16 cellular contexts compared by ENCODE assay signal in genomic region chr9:124372038-124372437, GRCh38. TPM values are rescaled to one million over a fixed set of nuclear protein-coding genes. Genes with fewer than 3 reads are reported as not detected.
A peak's percentile ranks its signal among the peaks of the same experiment; 100 is the strongest.
DNase-seq lines count a peak whose midpoint lies in the region; ATAC-seq and TF ChIP-seq lines count a peak whose summit lies in the region.
"Had no signal": no experiment of that assay in that cellular context is flagged by ENCODE, and none has a peak within 500 bp of the region (broad histone marks: within the 10 kb centered on the region; RNA-seq: fewer than 3 reads in every experiment).

No MANE protein-coding gene starts in this region.

- no peak for TF ChIP-seq POLR2A in testis (IDR thresholded peaks at IDR 0.05)

- DNase-seq in left ventricle myocardium superior (no peak), Right ventricle myocardium superior (no peak), fibroblast of pulmonary artery (ENCODE audit: low read depth) (peak; percentile 39), kidney tubule cell (ENCODE audit: low spot score) (no peak), testis (no peak)
- DNase-seq in activated T-cell treated with anti-CD3 and anti-CD28 coated beads, Interleukin-2, amount 50 U/mL, for 4 hours, result no peak
- DNase-seq: Caco-2, DMS53, NCI-H1048, NCI-H1436 treated with DMSO at 0.1 percent for 48 hours, NCI-H2029 treated with DMSO at 0.1 percent for 48 hours, NCI-H510A, NCI-H774, SK-N-SH had no signal

- H3K36me3 ChIP-seq in testis (ENCODE audit: low read depth, missing control alignments), result no peaks in the 10 kb centered on the region

- ATAC-seq in left ventricle myocardium superior, result peak; percentile 33
- no peak for ATAC-seq in Right ventricle myocardium superior (ENCODE audit: poor library complexity)
- ATAC-seq in activated T-helper 17 cell treated with anti-CD3 and anti-CD28 coated beads, Interleukin-2, amount 50 U/mL, for 72 hours (replicated peaks), result no peak
- ATAC-seq in activated T-cell treated with anti-CD3 and anti-CD28 coated beads, Interleukin-2, amount 50 U/mL, for 4 hours, result no peak
- ATAC-seq: HCT116 had no signal

- no peaks in the 10 kb centered on the region for H3K9me3 ChIP-seq in testis
- H3K9me3 ChIP-seq: Caco-2, SK-N-SH had no signal

- H3K4me1 ChIP-seq in testis, result no peaks in the 10 kb centered on the region
- H3K4me1 ChIP-seq: Caco-2 had no signal

- H3K4me1 Mint-ChIP-seq in activated T-helper 17 cell treated with anti-CD3 and anti-CD28 coated beads, Interleukin-2, amount 50 U/mL, for 72 hours, result peaks cover 26% of the 10 kb centered on the region
- peaks cover 40% of the 10 kb centered on the region for H3K4me1 Mint-ChIP-seq in activated T-cell treated with anti-CD3 and anti-CD28 coated beads, Interleukin-2, amount 50 U/mL, for 4 hours (ENCODE audit: low read depth)

- H3K27ac Mint-ChIP-seq in activated T-helper 17 cell treated with anti-CD3 and anti-CD28 coated beads, Interleukin-2, amount 50 U/mL, for 72 hours, result peak overlapping the region; percentile 1

- no peak for TF ChIP-seq CTCF in fibroblast of pulmonary artery (IDR thresholded peaks at IDR 0.05; ENCODE audit: low read length, missing control alignments)
- TF ChIP-seq CTCF in testis (IDR thresholded peaks at IDR 0.05), result no peak

- no peaks in the 10 kb centered on the region for H3K27me3 Mint-ChIP-seq in activated T-helper 17 cell treated with anti-CD3 and anti-CD28 coated beads, Interleukin-2, amount 50 U/mL, for 72 hours
- no peaks in the 10 kb centered on the region for H3K27me3 Mint-ChIP-seq in activated T-cell treated with anti-CD3 and anti-CD28 coated beads, Interleukin-2, amount 50 U/mL, for 4 hours (ENCODE audit: low read depth)

- intact Hi-C loops in left ventricle myocardium superior (cut with micrococcal nuclease) (no loop called here), Right ventricle myocardium superior (cut with DNase I) (no loop called here), testis (cut with DNase I; ENCODE audit: low total_unique reads) (no loop called here)

- no peaks in the 10 kb centered on the region for H3K27me3 ChIP-seq in testis

- no peak overlapping the region for H3K4me3 Mint-ChIP-seq in activated T-helper 17 cell treated with anti-CD3 and anti-CD28 coated beads, Interleukin-2, amount 50 U/mL, for 72 hours
- H3K4me3 Mint-ChIP-seq in activated T-cell treated with anti-CD3 and anti-CD28 coated beads, Interleukin-2, amount 50 U/mL, for 4 hours, result no peak overlapping the region

- no peak overlapping the region for H3K27ac ChIP-seq in testis

- H3K4me3 ChIP-seq in fibroblast of pulmonary artery (replicated peaks; ENCODE audit: low read depth, low read length) (no peak overlapping the region), testis (no peak overlapping the region)

- peaks cover 57% of the 10 kb centered on the region for H3K36me3 Mint-ChIP-seq in activated T-helper 17 cell treated with anti-CD3 and anti-CD28 coated beads, Interleukin-2, amount 50 U/mL, for 72 hours (ENCODE audit: low read depth)
- peaks cover 13% of the 10 kb centered on the region for H3K36me3 Mint-ChIP-seq in activated T-cell treated with anti-CD3 and anti-CD28 coated beads, Interleukin-2, amount 50 U/mL, for 4 hours (ENCODE audit: insufficient read depth)

- H3K9me3 Mint-ChIP-seq in activated T-helper 17 cell treated with anti-CD3 and anti-CD28 coated beads, Interleukin-2, amount 50 U/mL, for 72 hours, result no peaks in the 10 kb centered on the region
- no peaks in the 10 kb centered on the region for H3K9me3 Mint-ChIP-seq in activated T-cell treated with anti-CD3 and anti-CD28 coated beads, Interleukin-2, amount 50 U/mL, for 4 hours

RNA-seq across cellular contexts. Expression of gene PSMB7, which starts 43.2 kb away (rescaled TPM):
- 173 TPM for total RNA-seq in left ventricle myocardium superior
- 172 TPM for total RNA-seq in Right ventricle myocardium superior
- total RNA-seq in activated T-helper 17 cell treated with anti-CD3 and anti-CD28 coated beads, Interleukin-2, amount 50 U/mL, for 72 hours, result 100 to 1,000 TPM; 105 to 175 TPM
- 100 to 1,000 TPM; 298 to 324 (median 309) TPM for total RNA-seq in activated T-cell treated with anti-CD3 and anti-CD28 coated beads, Interleukin-2, amount 50 U/mL, for 4 hours
- total RNA-seq in testis, result 100 to 1,000 TPM; 156 to 188 TPM
- 310 TPM for polyA plus RNA-seq in testis (ENCODE audit: insufficient read depth, low read depth, low replicate concordance)
